ENCODE assay signal across 28 cellular contexts in the genomic region with DNA sequence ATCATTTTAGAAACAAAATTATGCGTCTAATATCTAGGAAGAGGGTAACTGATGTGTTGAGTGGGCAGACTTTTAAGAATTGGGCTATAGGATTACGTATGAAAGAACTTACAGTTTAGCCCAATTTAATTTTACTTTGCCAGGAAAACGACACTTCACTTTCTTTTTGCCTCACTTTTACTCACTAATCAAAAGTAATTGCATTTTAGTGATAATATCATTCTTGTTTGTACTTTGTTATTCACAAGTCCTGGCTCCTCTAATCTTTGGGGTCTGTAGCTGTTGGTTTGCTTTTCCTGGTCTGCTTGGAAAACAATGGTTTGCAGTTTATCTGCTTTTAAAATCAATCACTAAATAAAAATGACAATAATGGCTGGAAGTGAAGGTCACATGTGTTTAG. TPM values are rescaled to one million over a fixed set of nuclear protein-coding genes. Genes with fewer than 3 reads are reported as not detected.
"Had no signal": no experiment of that assay in that cellular context is flagged by ENCODE, and none has a peak within 500 bp of the region (broad histone marks: within the 10 kb centered on the region; RNA-seq: fewer than 3 reads in every experiment).

No MANE protein-coding gene starts in this region.

- H3K4me3 ChIP-seq: coronary artery, gastroesophageal sphincter, heart left ventricle, hepatocyte, lung, pancreas, right lobe of liver, thyroid gland, vagina had no signal

- H3K4me3 Mint-ChIP-seq: memory B cell; natural killer cell; stimulated activated naive CD8-positive, alpha-beta T cell treated with anti-CD3 and anti-CD28 coated beads, Interleukin-15, amount 100 ng/mL, for 72 hours had no signal

- H3K27ac Mint-ChIP-seq: memory B cell, natural killer cell had no signal

- H3K36me3 ChIP-seq: gastroesophageal sphincter, heart left ventricle, neutrophil, pancreas, right lobe of liver, thyroid gland, vagina had no signal

- H3K4me1 ChIP-seq: pancreas, right lobe of liver had no signal

- H3K27ac ChIP-seq: coronary artery, gastroesophageal sphincter, heart left ventricle, hepatocyte, neutrophil, pancreas, right lobe of liver, thyroid gland, vagina had no signal

- DNase-seq: dermis blood vessel endothelial cell; effector memory CD4-positive, alpha-beta T cell; foreskin fibroblast; heart left ventricle; kidney; natural killer cell; pancreas; right lobe of liver; small intestine; stimulated activated CD4-positive, alpha-beta T cell treated with anti-CD3 and anti-CD28 coated beads, Interleukin-15, amount 100 ng/mL, for 24 hours; stimulated activated CD4-positive, alpha-beta T cell treated with anti-CD3 and anti-CD28 coated beads, Interleukin-4, amount 100 ng/mL, for 1 hour; stimulated activated CD8-positive, alpha-beta memory T cell treated with anti-CD3 and anti-CD28 coated beads, Interleukin-4, amount 100 ng/mL, for 48 hours; stimulated activated naive CD4-positive, alpha-beta T cell; stimulated activated naive CD8-positive, alpha-beta T cell treated with anti-CD3 and anti-CD28 coated beads, Interleukin-15, amount 100 ng/mL, for 72 hours; thyroid gland; trophoblast cell had no signal

- ATAC-seq: gastroesophageal sphincter; heart left ventricle; left lobe of liver; natural killer cell; pancreas; right lobe of liver; stimulated activated naive CD8-positive, alpha-beta T cell treated with anti-CD3 and anti-CD28 coated beads, Interleukin-15, amount 100 ng/mL, for 72 hours had no signal

- H3K4me2 ChIP-seq: hepatocyte had no signal

- H3K36me3 Mint-ChIP-seq: natural killer cell had no signal

- H3K79me2 ChIP-seq: hepatocyte had no signal

- FAIRE-seq: kidney, pancreas, small intestine had no signal

- H3K9me3 Mint-ChIP-seq: memory B cell; natural killer cell; stimulated activated naive CD8-positive, alpha-beta T cell treated with anti-CD3 and anti-CD28 coated beads, Interleukin-15, amount 100 ng/mL, for 72 hours had no signal

- H3K9me3 ChIP-seq: gastroesophageal sphincter, heart left ventricle, neutrophil, pancreas, right lobe of liver, thyroid gland, vagina had no signal

RNA-seq across cellular contexts. Expression of a gene that starts 2.9 kb away (rescaled TPM):
- total RNA-seq: dermis blood vessel endothelial cell, gastroesophageal sphincter, heart left ventricle, hepatocyte, left lobe of liver, liver, natural killer cell, omental fat pad, posterior vena cava, right lobe of liver, ureter, vagina had no signal
